32 cellular contexts compared by ENCODE assay signal in the genomic region with DNA sequence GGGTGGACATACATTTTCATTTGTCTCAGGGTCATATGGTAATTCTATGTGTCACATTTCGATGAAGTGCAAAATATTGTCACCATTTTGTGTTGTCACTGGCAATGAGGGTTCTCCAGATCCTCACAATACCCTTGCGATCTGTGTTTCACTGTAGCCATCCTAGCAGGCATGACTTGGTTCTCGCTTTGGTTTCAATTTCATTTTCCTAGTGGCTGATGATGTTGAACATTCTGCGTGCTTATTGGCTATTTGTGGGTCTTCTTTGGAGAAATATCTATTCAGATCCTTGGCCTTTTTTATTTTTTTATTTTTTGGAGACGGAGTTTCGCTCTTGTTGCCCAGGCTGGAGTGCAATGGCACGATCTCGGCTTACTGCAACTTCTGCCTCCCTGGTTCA. TPM values are rescaled to one million over a fixed set of nuclear protein-coding genes. Genes with fewer than 3 reads are reported as not detected.
"Had no signal": no experiment of that assay in that cellular context is flagged by ENCODE, and none has a peak within 500 bp of the region (broad histone marks: within the 10 kb centered on the region; RNA-seq: fewer than 3 reads in every experiment).

No MANE protein-coding gene starts in this region.

- H3K9ac ChIP-seq: neural progenitor cell had no signal

- H3K9me3 ChIP-seq: lower lobe of right lung, ovary, right lobe of liver, uterus had no signal

- FAIRE-seq: islet of Langerhans, kidney had no signal

- H3K4me2 ChIP-seq: neural progenitor cell, smooth muscle cell had no signal

- H3K36me3 ChIP-seq: left lung, lower lobe of right lung, neural progenitor cell, ovary, right atrium auricular region, right lobe of liver, tibial nerve, uterus had no signal

- H3K4me1 ChIP-seq: left lung, lower lobe of right lung, neural progenitor cell, right atrium auricular region, right lobe of liver, tibial nerve, uterus had no signal

- DNase-seq: immature natural killer cell; kidney; left colon; left lung; lower lobe of right lung; mammary epithelial cell; mesenchymal stem cell; naive B cell; natural killer cell; nephron progenitor cell; ovary; stimulated activated CD4-positive, alpha-beta T cell treated with anti-CD3 and anti-CD28 coated beads, Interleukin-1b, Interleukin-23, amount 100 ng/mL, for 48 hours; stimulated activated CD4-positive, alpha-beta T cell treated with anti-CD3 and anti-CD28 coated beads, Interleukin-2, amount 100 ng/mL, for 48 hours; stimulated activated CD4-positive, alpha-beta T cell treated with anti-CD3 and anti-CD28 coated beads, Interleukin-4, amount 100 ng/mL, for 4 hours; stimulated activated CD8-positive, alpha-beta memory T cell treated with anti-CD3 and anti-CD28 coated beads, Interleukin-4, amount 100 ng/mL, for 48 hours; stimulated activated naive CD4-positive, alpha-beta T cell treated with Interleukin-2 at 50 U/mL for 16 hours; stimulated activated naive CD8-positive, alpha-beta T cell treated with anti-CD3 and anti-CD28 coated beads, Interleukin-15, amount 100 ng/mL, for 72 hours; substantia nigra; uterus had no signal

- H3K27me3 ChIP-seq: ovary, right atrium auricular region, right lobe of liver had no signal

- ATAC-seq: left colon; left lung; lower lobe of right lung; natural killer cell; right lobe of liver; stimulated activated memory B cell treated with anti-CD40 and anti-IgM and Interleukin-4, amounts not matched to agents 10 μg/mL and 1 μg/mL and 100 μg/mL, for 72 hours; stimulated activated naive CD8-positive, alpha-beta T cell treated with anti-CD3 and anti-CD28 coated beads, Interleukin-15, amount 100 ng/mL, for 72 hours had no signal

- H3K4me3 ChIP-seq: left lung, lower lobe of right lung, neural progenitor cell, ovary, right atrium auricular region, right lobe of liver, smooth muscle cell, tibial nerve, uterus had no signal

- H3K27ac ChIP-seq: left lung, lower lobe of right lung, neural progenitor cell, ovary, right atrium auricular region, right lobe of liver, tibial nerve, uterus had no signal

- H2AFZ ChIP-seq: neural progenitor cell had no signal

RNA-seq across cellular contexts. Expression of a gene that starts 24.8 kb away (rescaled TPM):
- total RNA-seq: liver, natural killer cell, omental fat pad, ovary, pulmonary artery endothelial cell, right atrium auricular region, right lobe of liver, skeletal muscle tissue, smooth muscle cell, temporal lobe, tibial nerve, ureter had no signal
- polyA plus RNA-seq: immature natural killer cell, ovary, smooth muscle cell had no signal
